ENCODE assay signal across 8 cellular contexts in the genomic region with DNA sequence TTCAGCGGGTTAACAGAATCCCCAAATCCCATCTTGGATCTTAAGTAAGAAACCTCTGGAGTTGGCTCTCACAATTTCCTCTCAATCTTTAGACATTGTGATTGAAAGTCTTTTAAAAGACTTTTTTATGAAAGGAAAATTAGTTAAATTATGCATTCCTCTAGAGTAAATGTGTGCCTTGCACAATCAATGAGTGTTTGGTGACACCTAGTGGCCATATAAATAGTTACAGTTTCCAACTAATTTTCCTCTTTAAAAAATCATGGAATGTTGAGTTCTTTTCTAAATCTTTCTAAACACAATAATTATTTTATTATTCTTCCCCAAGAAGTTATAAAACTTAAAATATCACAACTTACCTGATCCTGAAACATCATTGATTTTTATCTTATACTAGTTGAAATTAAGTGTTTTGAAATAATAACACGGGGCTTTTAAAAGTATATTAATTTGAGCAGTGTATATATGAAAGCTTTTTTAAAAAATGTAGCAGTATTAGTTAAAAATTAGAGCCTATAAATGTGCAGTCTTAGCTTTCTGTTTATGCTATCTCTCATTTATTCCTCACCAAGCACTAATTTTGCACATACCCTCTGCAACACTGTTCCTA.
DNase-seq lines count a peak whose midpoint lies in the region; TF ChIP-seq lines count a peak whose summit lies in the region.

No MANE protein-coding gene starts in this region.

- DNase-seq in NCI-H1092 (lab: John Stamatoyannopoulos, UW), result peak; percentile 10
- DNase-seq in NCI-H1092 treated with DMSO at 0.1 percent for 48 hours (lab: John Stamatoyannopoulos, UW), result no peak
- peak; percentile 7 for DNase-seq in amniotic epithelial cell (ENCODE audit: low read depth)
- peak; percentile 36 for DNase-seq in left kidney (ENCODE audit: low read depth, low spot score)
- no peak for DNase-seq in GM19240 (ENCODE audit: insufficient read length, low spot score)
- no peak for DNase-seq in activated CD4-positive, CD25-positive, alpha-beta regulatory T cell (lab: John Stamatoyannopoulos, UW)
- DNase-seq in mesenteric fat pad (ENCODE audit: low spot score), result no peak

- peak; percentile 57 for TF ChIP-seq CTCF in LNCAP (IDR thresholded peaks at IDR 0.05)

Comparison
In these comparisons a context has a peak if more than half of its experiments do, and no peak if none do; other contexts are left out.
1. DNase-seq: peak in NCI-H1092 (single experiment), amniotic epithelial cell (single experiment) and left kidney (single experiment); none in NCI-H1092 treated with DMSO at 0.1 percent for 48 hours (single experiment), GM19240 (single experiment), activated CD4-positive, CD25-positive, alpha-beta regulatory T cell (0 of 4) and mesenteric fat pad (single experiment).